Comparison of ENCODE assay signal across 19 cellular contexts in the genomic region with DNA sequence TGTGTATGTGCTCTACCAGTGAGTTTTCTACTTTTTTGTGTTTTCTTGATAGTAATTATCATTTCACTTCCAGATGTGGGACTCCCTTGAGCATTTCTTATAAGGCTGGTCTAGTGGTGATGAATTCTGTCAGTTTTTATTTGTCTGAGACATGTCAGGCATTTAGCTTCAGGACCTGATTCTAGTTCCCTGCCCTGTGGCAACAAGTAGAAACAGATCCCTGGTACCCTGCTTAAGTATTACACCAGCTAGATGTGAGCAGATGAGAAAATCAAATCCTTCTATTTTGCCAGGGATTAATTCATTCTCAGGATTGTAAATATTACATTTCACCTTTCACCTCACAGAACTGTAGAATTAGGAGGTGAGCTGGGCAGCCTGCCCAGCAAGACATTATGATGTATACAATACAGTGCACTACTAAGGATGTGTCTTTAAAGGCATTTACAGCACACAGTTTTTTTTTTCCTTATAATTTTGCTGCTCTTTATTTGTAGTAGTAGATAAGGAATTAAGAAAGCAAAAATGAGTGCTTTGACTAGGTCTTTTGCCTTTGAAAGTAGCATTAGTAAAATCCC. TPM values are rescaled to one million over a fixed set of nuclear protein-coding genes. Genes with fewer than 3 reads are reported as not detected.
A peak's percentile ranks its signal among the peaks of the same experiment; 100 is the strongest.
DNase-seq lines count a peak whose midpoint lies in the region; ATAC-seq and TF ChIP-seq lines count a peak whose summit lies in the region.
"Had no signal": no experiment of that assay in that cellular context is flagged by ENCODE, and none has a peak within 500 bp of the region (broad histone marks: within the 10 kb centered on the region; RNA-seq: fewer than 3 reads in every experiment).

No MANE protein-coding gene starts in this region.

- peak overlapping the region; percentile 70 to 80 (median 78) for H3K4me3 Mint-ChIP-seq in CD4-positive, CD25-positive, alpha-beta regulatory T cell
- peak overlapping the region; percentile 63 for H3K4me3 Mint-ChIP-seq in activated CD4-positive, alpha-beta memory T cell treated with anti-CD3 and anti-CD28 coated beads for 36 hours
- H3K4me3 Mint-ChIP-seq: activated B cell treated with CpG ODN at 0.5 μM for 24 hours had no signal

- H3K36me3 Mint-ChIP-seq in CD4-positive, CD25-positive, alpha-beta regulatory T cell = peaks cover 20% of the 10 kb centered on the region
- H3K36me3 Mint-ChIP-seq in activated CD4-positive, alpha-beta memory T cell treated with anti-CD3 and anti-CD28 coated beads for 36 hours = peaks cover 40% of the 10 kb centered on the region

- intact Hi-C loops in activated CD4-positive, alpha-beta memory T cell treated with anti-CD3 and anti-CD28 coated beads for 36 hours (cut with micrococcal nuclease) = loop anchor here (1.0 to 2.0 kb wide), 3 partner anchors 10 to 37 kb away; no protein-coding TSS in a partner anchor

- TF ChIP-seq CTCF in fibroblast of lung (conservative IDR thresholded peaks at IDR 0.05 in 1 of 2, IDR thresholded peaks at IDR 0.05 in 1 of 2; ENCODE audit: low read depth in 1 of 2, low read length in 2 of 2) = no peak

- H3K4me3 ChIP-seq in CD4-positive, CD25-positive, alpha-beta regulatory T cell (ENCODE audit: low read depth, low read length) = peak overlapping the region; percentile 80
- H3K4me3 ChIP-seq in fibroblast of lung (replicated peaks in 1 of 4; ENCODE audit: control extremely low read depth in 1 of 4, insufficient read depth in 1 of 4, low read depth in 3 of 4, low read length in 4 of 4) = no peak overlapping the region
- H3K4me3 ChIP-seq in H7 (ENCODE audit: insufficient read depth, low read depth, low read length) = no peak overlapping the region
- H3K4me3 ChIP-seq: body of pancreas, dorsolateral prefrontal cortex, GM12878, tibial artery had no signal

- peak overlapping the region; percentile 92 to 97 (median 93) for H3K27ac Mint-ChIP-seq in CD4-positive, CD25-positive, alpha-beta regulatory T cell
- peak overlapping the region; percentile 97 for H3K27ac Mint-ChIP-seq in activated CD4-positive, alpha-beta memory T cell treated with anti-CD3 and anti-CD28 coated beads for 36 hours
- H3K27ac Mint-ChIP-seq: activated B cell treated with CpG ODN at 0.5 μM for 24 hours had no signal

- peak in 1 of 3 donors; percentile 22 for DNase-seq in CD4-positive, CD25-positive, alpha-beta regulatory T cell
- peak; percentile 14 for DNase-seq in EL
- no peak for DNase-seq in activated CD4-positive, alpha-beta memory T cell treated with anti-CD3 and anti-CD28 coated beads for 36 hours
- peak in 1 of 2 donors; percentile 11 for DNase-seq in fibroblast of lung (ENCODE audit: low read depth in 2 of 2)
- no peak for DNase-seq in HT-29 (ENCODE audit: low spot score)
- no peak for DNase-seq in H7
- no peak for DNase-seq in DMS 273 treated with DMSO at 0.1 percent for 48 hours (lab: John Stamatoyannopoulos, UW)
- DNase-seq: activated B cell treated with CpG ODN at 0.5 μM for 24 hours; body of pancreas; C1 segment of cervical spinal cord; dorsolateral prefrontal cortex; GOT3; hypothalamus; NCI-H2029; NCI-H524; stimulated activated CD4-positive, alpha-beta T cell treated with anti-CD3 and anti-CD28 coated beads, Interleukin-4, amount 100 ng/mL, for 4 hours; tibial artery had no signal

- no peaks in the 10 kb centered on the region for H3K79me2 ChIP-seq in fibroblast of lung (ENCODE audit: control insufficient read depth, insufficient read depth, low read length)

- H2AFZ ChIP-seq in fibroblast of lung (ENCODE audit: low read length) = no peak overlapping the region

- H3K4me1 ChIP-seq in CD4-positive, CD25-positive, alpha-beta regulatory T cell (ENCODE audit: control insufficient read depth, insufficient read depth, low read length, poor library complexity, severe bottlenecking) = peaks cover 49% of the 10 kb centered on the region
- H3K4me1 ChIP-seq in fibroblast of lung (ENCODE audit: control insufficient read depth, extremely low read depth, insufficient read depth, low read length) = peaks cover 3% of the 10 kb centered on the region
- H3K4me1 ChIP-seq: tibial artery had no signal

- H3K9ac ChIP-seq in fibroblast of lung (ENCODE audit: insufficient read depth, low read length) = no peak overlapping the region

- no peaks in the 10 kb centered on the region for H4K20me1 ChIP-seq in fibroblast of lung (ENCODE audit: control insufficient read depth, extremely low read depth, insufficient read depth, low read length)

- H3K27ac ChIP-seq in CD4-positive, CD25-positive, alpha-beta regulatory T cell (ENCODE audit: insufficient read depth, low read length, poor library complexity, severe bottlenecking) = peak overlapping the region; percentile 78
- H3K27ac ChIP-seq in fibroblast of lung (ENCODE audit: insufficient read depth, low read length) = no peak overlapping the region
- H3K27ac ChIP-seq: tibial artery had no signal

- H3K9me3 Mint-ChIP-seq in CD4-positive, CD25-positive, alpha-beta regulatory T cell = peaks cover 0 to 7% (median 1%) of the 10 kb centered on the region in 7 donors
- H3K9me3 Mint-ChIP-seq in activated CD4-positive, alpha-beta memory T cell treated with anti-CD3 and anti-CD28 coated beads for 36 hours = no peaks in the 10 kb centered on the region
- H3K9me3 Mint-ChIP-seq: activated B cell treated with CpG ODN at 0.5 μM for 24 hours had no signal

- H3K4me1 Mint-ChIP-seq in CD4-positive, CD25-positive, alpha-beta regulatory T cell = peaks cover 18 to 71% (median 47%) of the 10 kb centered on the region in 4 donors
- peaks cover 72% of the 10 kb centered on the region for H3K4me1 Mint-ChIP-seq in activated CD4-positive, alpha-beta memory T cell treated with anti-CD3 and anti-CD28 coated beads for 36 hours (ENCODE audit: low read depth)
- H3K4me1 Mint-ChIP-seq: activated B cell treated with CpG ODN at 0.5 μM for 24 hours had no signal

- H3K27me3 ChIP-seq in CD4-positive, CD25-positive, alpha-beta regulatory T cell (ENCODE audit: control insufficient read depth, insufficient read depth, low read length) = no peaks in the 10 kb centered on the region
- H3K27me3 ChIP-seq in fibroblast of lung (ENCODE audit: control insufficient read depth, insufficient read depth, low read length) = no peaks in the 10 kb centered on the region
- no peaks in the 10 kb centered on the region for H3K27me3 ChIP-seq in H7 (ENCODE audit: control insufficient read depth, insufficient read depth, low read length)
- H3K27me3 ChIP-seq: body of pancreas, dorsolateral prefrontal cortex, tibial artery had no signal

- no peaks in the 10 kb centered on the region for H3K9me3 ChIP-seq in CD4-positive, CD25-positive, alpha-beta regulatory T cell (ENCODE audit: control insufficient read depth in 2 of 2, low read length in 2 of 2)
- H3K9me3 ChIP-seq in fibroblast of lung (ENCODE audit: control insufficient read depth, insufficient read depth, low read depth, low read length) = no peaks in the 10 kb centered on the region
- H3K9me3 ChIP-seq: body of pancreas, tibial artery had no signal

- ATAC-seq in CD4-positive, CD25-positive, alpha-beta regulatory T cell (ENCODE audit: low read depth in 2 of 2) = no peak
- ATAC-seq in HG03457 (IDR thresholded peaks at IDR 0.05; ENCODE audit: unreplicated experiment) = no peak
- ATAC-seq: body of pancreas, GM12878 had no signal

- CTCF ChIA-PET in activated CD4-positive, alpha-beta memory T cell treated with anti-CD3 and anti-CD28 coated beads for 36 hours (lab: Charles Lee) = interaction anchor here (0.9 to 2.5 kb wide), 3 partner anchors 19 to 119 kb away, joined by 3 to 8 read pairs (median 6); no protein-coding TSS in a partner anchor

- H3K36me3 ChIP-seq in CD4-positive, CD25-positive, alpha-beta regulatory T cell (ENCODE audit: control insufficient read depth, insufficient read depth, low read length) = peaks cover 6% of the 10 kb centered on the region
- no peaks in the 10 kb centered on the region for H3K36me3 ChIP-seq in fibroblast of lung (ENCODE audit: control insufficient read depth, insufficient read depth, low read length)
- H3K36me3 ChIP-seq in H7 (replicated peaks; ENCODE audit: control insufficient read depth, insufficient read depth, low read length) = no peaks in the 10 kb centered on the region

- H3K4me2 ChIP-seq in fibroblast of lung (ENCODE audit: extremely low read depth, insufficient read depth, low read length) = peak overlapping the region; percentile 11

- peaks cover 4% of the 10 kb centered on the region for H3K27me3 Mint-ChIP-seq in CD4-positive, CD25-positive, alpha-beta regulatory T cell
- H3K27me3 Mint-ChIP-seq in activated CD4-positive, alpha-beta memory T cell treated with anti-CD3 and anti-CD28 coated beads for 36 hours = no peaks in the 10 kb centered on the region
- H3K27me3 Mint-ChIP-seq: activated B cell treated with CpG ODN at 0.5 μM for 24 hours had no signal

- POLR2A ChIA-PET in activated CD4-positive, alpha-beta memory T cell treated with anti-CD3 and anti-CD28 coated beads for 36 hours (lab: Charles Lee) = interaction anchor here (0.8 to 2.0 kb wide), 7 partner anchors 10 to 99 kb away, joined by 3 to 9 read pairs (median 4); a partner anchor contains a TSS

RNA-seq across cellular contexts. Expression of a gene that starts 35.1 kb away (rescaled TPM):
- 46.8 TPM for total RNA-seq in CD4-positive, CD25-positive, alpha-beta regulatory T cell
- polyA plus RNA-seq in CD4-positive, CD25-positive, alpha-beta regulatory T cell = 10 to 100 TPM; 47.5 to 75.2 (median 51.4) TPM
- total RNA-seq in activated CD4-positive, alpha-beta memory T cell treated with anti-CD3 and anti-CD28 coated beads for 36 hours = 10 to 100 TPM; 90.2 to 95.3 TPM
- 39.5 and 51.4 TPM in 2 replicates for total RNA-seq in fibroblast of lung
- 14.7 and 28.4 TPM in 2 replicates for polyA plus RNA-seq in fibroblast of lung
- polyA plus RNA-seq in fibroblast of lung (2012) = 9.5 and 20.9 TPM in 2 replicates
- polyA minus RNA-seq in fibroblast of lung (ENCODE audit: low replicate concordance) = 7.5 and 11.1 TPM in 2 replicates
- 20.8 and 25.0 TPM in 2 replicates for total RNA-seq in HT-29 (2014; rRNA removed; shearing (Covaris generic))
- 21.8 and 25.9 TPM in 2 replicates for total RNA-seq in H7 (2014; rRNA removed; shearing (Covaris generic))

RNA-seq across cellular contexts. Expression of a gene that starts 50.2 kb away (rescaled TPM):
- 584 TPM for total RNA-seq in CD4-positive, CD25-positive, alpha-beta regulatory T cell
- polyA plus RNA-seq in CD4-positive, CD25-positive, alpha-beta regulatory T cell = 100 to 1,000 TPM; 186 to 278 (median 203) TPM
- total RNA-seq in activated CD4-positive, alpha-beta memory T cell treated with anti-CD3 and anti-CD28 coated beads for 36 hours = 100 to 1,000 TPM; 276 to 279 TPM
- total RNA-seq in fibroblast of lung = 69.9 and 118 TPM in 2 replicates
- polyA plus RNA-seq in fibroblast of lung = 193 and 301 TPM in 2 replicates
- polyA plus RNA-seq in fibroblast of lung (2012) = 153 and 213 TPM in 2 replicates
- 55.2 and 68.9 TPM in 2 replicates for polyA minus RNA-seq in fibroblast of lung (ENCODE audit: low replicate concordance)
- 124 and 133 TPM in 2 replicates for total RNA-seq in HT-29 (2014; rRNA removed; shearing (Covaris generic))
- total RNA-seq in H7 (2014; rRNA removed; shearing (Covaris generic)) = 140 and 206 TPM in 2 replicates
